ENCODE assay signal across 20 cellular contexts in genomic region chr17:230371-230770, GRCh38. TPM values are rescaled to one million over a fixed set of nuclear protein-coding genes. Genes with fewer than 3 reads are reported as not detected.
DNase-seq lines count a peak whose midpoint lies in the region; ATAC-seq and TF ChIP-seq lines count a peak whose summit lies in the region.
"Had no signal": no experiment of that assay in that cellular context is flagged by ENCODE, and none has a peak within 500 bp of the region (broad histone marks: within the 10 kb centered on the region; RNA-seq: fewer than 3 reads in every experiment).

No MANE protein-coding gene starts in this region.

- no peak overlapping the region for H3K56ac ChIP-seq in H9 (ENCODE audit: insufficient read length, low read depth, low read length)

- no peak overlapping the region; a peak in 1 of 7 replicates for H3K27ac Mint-ChIP-seq in H9

- no peak for ATAC-seq in mucosa of descending colon
- ATAC-seq: HepG2, PC-3 had no signal

- no peak overlapping the region for H3K4me3 Mint-ChIP-seq in H9

- H2BK20ac ChIP-seq in H9 (ENCODE audit: low read depth, low read length, poor library complexity, severe bottlenecking) = no peak overlapping the region

- no peak overlapping the region for H3K18ac ChIP-seq in H9 (ENCODE audit: insufficient read length, low read depth, low read length)

- H3K9ac ChIP-seq in BLaER1 = peak overlapping the region; percentile 66
- peak overlapping the region; percentile 10 for H3K9ac ChIP-seq in NT2/D1 (ENCODE audit: insufficient read length, low read depth)
- H3K9ac ChIP-seq in H9 (ENCODE audit: extremely low read depth, insufficient read length, low read length) = no peak overlapping the region

- no peaks in the 10 kb centered on the region for H3K9me3 Mint-ChIP-seq in H9

- DNase-seq in NT2/D1 (ENCODE audit: low read depth, low spot score) = no peak
- DNase-seq in mucosa of descending colon = peak in 2 of 3 donors; percentile 6 to 16
- DNase-seq in spleen = peak; percentile 31
- no peak for DNase-seq in H9
- DNase-seq in nucleus accumbens (lab: John Stamatoyannopoulos, UW) = no peak
- no peak for DNase-seq in dedifferentiated amniotic fluid mesenchymal stem cell (ENCODE audit: extremely low spot score)
- DNase-seq: COR-L47, DMS 273 treated with DMSO at 0.1 percent for 48 hours, H7, KBM-7, NCI-H1105 treated with DMSO at 0.1 percent for 48 hours, NCI-H1694, NCI-H2081 treated with DMSO at 0.1 percent for 48 hours, NCI-H446 treated with DMSO at 0.1 percent for 48 hours, NCI-H774, PC-3, RPMI8226, SJCRH30 had no signal

- H3K4me1 ChIP-seq in BLaER1 = peaks cover 90% of the 10 kb centered on the region
- peaks cover 6% of the 10 kb centered on the region for H3K4me1 ChIP-seq in NT2/D1 (ENCODE audit: insufficient read depth, insufficient read length)
- H3K4me1 ChIP-seq in mucosa of descending colon (ENCODE audit: low read depth) = no peaks in the 10 kb centered on the region
- peaks cover 3 to 74% (median 38%) of the 10 kb centered on the region in 6 donors for H3K4me1 ChIP-seq in spleen
- H3K4me1 ChIP-seq in H9 (ENCODE audit: insufficient read depth, low read length) = peaks cover 5% of the 10 kb centered on the region; the same call in 1 of the 2 replicates

- H3K9me3 ChIP-seq in BLaER1 (no peaks in the 10 kb centered on the region), NT2/D1 (ENCODE audit: insufficient read depth, low read length) (no peaks in the 10 kb centered on the region), mucosa of descending colon (no peaks in the 10 kb centered on the region), spleen (no peaks in the 10 kb centered on the region), H9 (ENCODE audit: control insufficient read depth, low read depth, low read length) (no peaks in the 10 kb centered on the region)
- H3K9me3 ChIP-seq: SJCRH30 had no signal

- H4K91ac ChIP-seq in H9 (ENCODE audit: insufficient read length, low read depth, low read length) = no peak overlapping the region

- H3K4me1 Mint-ChIP-seq in H9 = peaks cover 9 to 34% of the 10 kb centered on the region in 2 experiments

- H3T11ph ChIP-seq in H9 (ENCODE audit: low read length) = no peak overlapping the region

- H3K4ac ChIP-seq in H9 (ENCODE audit: low read depth, low read length) = no peak overlapping the region

- H3K4me2 ChIP-seq in BLaER1 (peak overlapping the region; percentile 88), H9 (ENCODE audit: insufficient read depth, insufficient read length, low read length) (no peak overlapping the region)

- no peak overlapping the region for H2BK120ac ChIP-seq in H9 (ENCODE audit: low read depth, low read length, poor library complexity, severe bottlenecking)

- H2BK5ac ChIP-seq in H9 (ENCODE audit: insufficient read length, low read length) = no peak overlapping the region

- no peaks in the 10 kb centered on the region; the same call in none of the 2 replicates for H3K27me3 Mint-ChIP-seq in H9 (ENCODE audit: low read depth)

- H4K5ac ChIP-seq in H9 (ENCODE audit: insufficient read length, low read depth, low read length) = no peak overlapping the region

- no peaks in the 10 kb centered on the region for H3K36me3 Mint-ChIP-seq in H9 (ENCODE audit: insufficient read depth in 1 of 3, low read depth in 3 of 3)

- H3K14ac ChIP-seq in H9 (ENCODE audit: insufficient read depth, low read length) = no peak overlapping the region

- no peak overlapping the region for H2AFZ ChIP-seq in H9 (ENCODE audit: low read length)

- no peaks in the 10 kb centered on the region; the same call in 1 of the 2 replicates for H3K36me3 ChIP-seq in BLaER1
- no peaks in the 10 kb centered on the region for H3K36me3 ChIP-seq in NT2/D1 (ENCODE audit: insufficient read depth, insufficient read length, low read length)
- H3K36me3 ChIP-seq in mucosa of descending colon (ENCODE audit: low read depth) = no peaks in the 10 kb centered on the region
- H3K36me3 ChIP-seq in spleen = no peaks in the 10 kb centered on the region
- H3K36me3 ChIP-seq: SJCRH30 had no signal

- 72 to 86% (median 82%) methylated on average over 9 of the region's 9 CpGs for WGBS in spleen, 5 donors
- no CpG with 5 or more reads among the region's 9 CpGs for WGBS in H9 (ENCODE audit: extremely low coverage, insufficient read length, low lambda C conversion rate)

- H4K8ac ChIP-seq in H9 (replicated peaks; ENCODE audit: insufficient read length, low read depth, low read length) = no peak overlapping the region

- H3K27ac ChIP-seq in BLaER1 (peak overlapping the region; percentile 72), spleen (peak overlapping the region in 5 of 8 donors; percentile 48 to 88 (median 74)), H9 (ENCODE audit: insufficient read length, low read depth, low read length) (no peak overlapping the region)
- H3K27ac ChIP-seq: SJCRH30 had no signal

- TF ChIP-seq CTCF in mucosa of descending colon (IDR thresholded peaks at IDR 0.05) (no peak), spleen (IDR thresholded peaks at IDR 0.05 in 8 of 11, conservative IDR thresholded peaks at IDR 0.05 in 3 of 11) (no peak), H9 (conservative IDR thresholded peaks at IDR 0.05) (no peak)

- H2AK5ac ChIP-seq in H9 (ENCODE audit: insufficient read length, low read length) = no peak overlapping the region

- no peaks in the 10 kb centered on the region for H3K23me2 ChIP-seq in H9 (ENCODE audit: insufficient read length, low read depth, low read length, poor library complexity, severe bottlenecking)

- H2BK12ac ChIP-seq in H9 (ENCODE audit: insufficient read length, low read depth, low read length) = no peak overlapping the region

- H4K20me1 ChIP-seq in BLaER1 = peaks cover 15% of the 10 kb centered on the region; the same call in 1 of the 2 replicates
- H4K20me1 ChIP-seq in H9 (ENCODE audit: control insufficient read depth, insufficient read depth, insufficient read length) = no peaks in the 10 kb centered on the region

- TF ChIP-seq POLR2A in spleen (IDR thresholded peaks at IDR 0.05) = no peak

- no peak overlapping the region for H2BK15ac ChIP-seq in H9 (ENCODE audit: low read depth, low read length)

- intact Hi-C loops in mucosa of descending colon (cut with DNase I, micrococcal nuclease) (no loop called here), spleen (cut with DNase I; ENCODE audit: low total_unique reads) (no loop called here)

- H3K23ac ChIP-seq in H9 (ENCODE audit: insufficient read length, low read depth, low read length) = no peak overlapping the region

- H3K27me3 ChIP-seq in BLaER1 (no peaks in the 10 kb centered on the region), NT2/D1 (ENCODE audit: insufficient read depth, insufficient read length) (no peaks in the 10 kb centered on the region), spleen (replicated peaks in 1 of 7) (no peaks in the 10 kb centered on the region), H9 (ENCODE audit: insufficient read depth, low read length) (no peaks in the 10 kb centered on the region)
- H3K27me3 ChIP-seq: SJCRH30 had no signal

- H3K79me2 ChIP-seq in H9 (ENCODE audit: insufficient read depth, low read length) = no peaks in the 10 kb centered on the region

- no peak overlapping the region for H3K4me3 ChIP-seq in BLaER1
- H3K4me3 ChIP-seq in NT2/D1 (ENCODE audit: insufficient read length, low read depth) = no peak overlapping the region
- no peak overlapping the region for H3K4me3 ChIP-seq in mucosa of descending colon
- H3K4me3 ChIP-seq in spleen = no peak overlapping the region
- H3K4me3 ChIP-seq: SJCRH30 had no signal

- no peaks in the 10 kb centered on the region for H3K79me1 ChIP-seq in H9 (ENCODE audit: insufficient read depth, low read depth, low read length, poor library complexity, severe bottlenecking)

RNA-seq across cellular contexts. Expression of gene DOC2B, which starts 48.9 kb away (rescaled TPM):
- total RNA-seq in mucosa of descending colon (1 to 10 TPM; 3.2 to 6.7 (median 4.0) TPM), spleen (10 to 100 TPM in 3 of 7 donors, 1 to 10 TPM in 4; 3.0 to 17.0 (median 7.5) TPM), H9 (2021) (1.9 and 2.1 TPM in 2 replicates)
- polyA plus RNA-seq in spleen = 1 to 10 TPM in 2 of 3 donors, under 1 TPM in 1; 0.91 to 3.1 (median 1.1) TPM
- total RNA-seq: SJCRH30 had no signal

Comparison
In these comparisons a context has a peak if more than half of its experiments do, and no peak if none do; other contexts are left out.
1. DNase-seq: peak in mucosa of descending colon (2 of 3) and spleen (single experiment); none in NT2/D1 (single experiment), H9 (single experiment), nucleus accumbens (0 of 56) and dedifferentiated amniotic fluid mesenchymal stem cell (single experiment).